ENCODE assay signal across 9 cellular contexts in the genomic region with DNA sequence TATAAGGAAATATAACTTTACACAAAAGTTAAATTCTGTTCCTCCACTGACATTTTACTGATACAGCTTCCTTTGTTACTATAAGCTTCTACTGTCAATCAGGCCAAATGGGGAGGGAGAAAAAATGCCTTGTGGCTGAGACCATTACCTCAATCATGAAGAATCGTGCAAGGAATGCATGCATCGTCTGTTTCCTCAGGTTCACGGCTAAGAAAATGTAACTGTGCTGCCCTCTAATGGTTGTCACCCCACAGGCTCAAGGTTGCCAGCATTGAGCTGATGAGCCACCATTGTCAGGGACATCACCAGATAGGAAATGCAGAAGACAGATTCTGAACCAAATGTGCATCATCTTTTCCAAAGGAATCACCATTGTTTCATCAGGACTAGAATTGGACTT.
DNase-seq lines count a peak whose midpoint lies in the region; ATAC-seq, FAIRE-seq and TF ChIP-seq lines count a peak whose summit lies in the region.
"Had no signal": no experiment of that assay in that cellular context is flagged by ENCODE, and none has a peak within 500 bp of the region (broad histone marks: within the 10 kb centered on the region; RNA-seq: fewer than 3 reads in every experiment).

No MANE protein-coding gene starts in this region.

- no peaks in the 10 kb centered on the region for H3K27me3 ChIP-seq in keratinocyte (ENCODE audit: control insufficient read depth, extremely low read depth, insufficient read depth, low read length)

- no peak overlapping the region for H3K4me3 ChIP-seq in keratinocyte (ENCODE audit: control insufficient read depth in 2 of 3, extremely low read depth in 1 of 3, insufficient read depth in 2 of 3, low read depth in 1 of 3, low read length in 3 of 3)

- TF ChIP-seq CTCF in GM12874 (IDR thresholded peaks at IDR 0.05; ENCODE audit: insufficient read depth, low read depth, low read length) (peak; percentile 28; the same call in 1 of the 2 replicates), keratinocyte (optimal IDR thresholded peaks at IDR 0.05 in 1 of 3, IDR thresholded peaks at IDR 0.05 in 1 of 3, conservative IDR thresholded peaks at IDR 0.05 in 1 of 3; ENCODE audit: extremely low read depth in 1 of 3, insufficient read depth in 2 of 3, low read length in 3 of 3) (peak; percentile 73 to 91 (median 76))

- no peak overlapping the region for H3K4me2 ChIP-seq in keratinocyte (ENCODE audit: control insufficient read depth, extremely low read depth, insufficient read depth, low read depth, low read length)

- H3K27ac ChIP-seq in keratinocyte (ENCODE audit: control insufficient read depth, insufficient read depth, low read length) = no peak overlapping the region

- dilution Hi-C loops in keratinocyte (cut with MboI; ENCODE audit: extremely low pct_ligation_motif_present, low sequenced_read_pairs) = no loop called here

- no peak for ATAC-seq in GM21423 (IDR thresholded peaks at IDR 0.05; ENCODE audit: unreplicated experiment)
- ATAC-seq in activated naive CD4-positive, alpha-beta T cell treated with anti-CD3 and anti-CD28 coated beads, Interleukin-2, amount 50 U/mL, for 72 hours = no peak
- no peak for ATAC-seq in HG02610 (IDR thresholded peaks at IDR 0.05; ENCODE audit: unreplicated experiment)

- no peaks in the 10 kb centered on the region for H3K9me1 ChIP-seq in keratinocyte (ENCODE audit: control insufficient read depth, extremely low read depth, insufficient read depth, low read length)

- H3K27ac Mint-ChIP-seq in activated naive CD4-positive, alpha-beta T cell treated with anti-CD3 and anti-CD28 coated beads, Interleukin-2, amount 50 U/mL, for 72 hours = no peak overlapping the region
- H3K27ac Mint-ChIP-seq: activated B cell treated with CpG ODN at 0.5 μM for 24 hours had no signal

- no peaks in the 10 kb centered on the region for H3K79me2 ChIP-seq in keratinocyte (ENCODE audit: control insufficient read depth, insufficient read depth, low read length)

- H3K9me3 ChIP-seq in keratinocyte (ENCODE audit: control insufficient read depth, low read depth, low read length) = no peaks in the 10 kb centered on the region

- H2AFZ ChIP-seq in keratinocyte (ENCODE audit: control insufficient read depth, low read length) = no peak overlapping the region

- H3K36me3 Mint-ChIP-seq in activated naive CD4-positive, alpha-beta T cell treated with anti-CD3 and anti-CD28 coated beads, Interleukin-2, amount 50 U/mL, for 72 hours = peaks cover 0 to 6% of the 10 kb centered on the region in 2 donors

- DNase-seq in NCI-H1092 treated with DMSO at 0.1 percent for 48 hours (lab: John Stamatoyannopoulos, UW) = peak; percentile 88
- DNase-seq in amniotic epithelial cell (ENCODE audit: low read depth) = peak; percentile 85
- DNase-seq in keratinocyte (ENCODE audit: low read depth, low spot score) = peak; percentile 7
- DNase-seq in activated naive CD4-positive, alpha-beta T cell treated with anti-CD3 and anti-CD28 coated beads, Interleukin-2, amount 50 U/mL, for 72 hours (ENCODE audit: low spot score in 2 of 2) = no peak
- DNase-seq in ecto neural progenitor cell (ENCODE audit: low spot score) = no peak
- DNase-seq: activated B cell treated with CpG ODN at 0.5 μM for 24 hours had no signal

- H3K9me3 Mint-ChIP-seq in activated naive CD4-positive, alpha-beta T cell treated with anti-CD3 and anti-CD28 coated beads, Interleukin-2, amount 50 U/mL, for 72 hours = peaks cover 16 to 35% of the 10 kb centered on the region in 2 donors

- no peaks in the 10 kb centered on the region for H4K20me1 ChIP-seq in keratinocyte (ENCODE audit: control insufficient read depth, extremely low read depth, insufficient read depth, low read length)

- no peak overlapping the region for H3K9ac ChIP-seq in keratinocyte (ENCODE audit: control insufficient read depth, extremely low read depth, insufficient read depth, low read length)

- H3K4me1 ChIP-seq in keratinocyte (ENCODE audit: control insufficient read depth, extremely low read depth, insufficient read depth, low read length) = no peaks in the 10 kb centered on the region

- FAIRE-seq in keratinocyte (lab: Jason Lieb, UNC) = peak; percentile 91

- H3K36me3 ChIP-seq in keratinocyte (ENCODE audit: control insufficient read depth in 2 of 2, extremely low read depth in 1 of 2, insufficient read depth in 2 of 2, low read length in 2 of 2) = no peaks in the 10 kb centered on the region

Comparison
In these comparisons a context has a peak if more than half of its experiments do, and no peak if none do; other contexts are left out.
1. DNase-seq: peak in NCI-H1092 treated with DMSO at 0.1 percent for 48 hours (single experiment), amniotic epithelial cell (single experiment) and keratinocyte (single experiment); none in activated naive CD4-positive, alpha-beta T cell treated with anti-CD3 and anti-CD28 coated beads, Interleukin-2, amount 50 U/mL, for 72 hours (0 of 2) and ecto neural progenitor cell (single experiment).